In genomic region chr12:65208125-65208524, GRCh38 we compare ENCODE assay signal across 18 cellular contexts. TPM values are rescaled to one million over a fixed set of nuclear protein-coding genes. Genes with fewer than 3 reads are reported as not detected.
DNase-seq lines count a peak whose midpoint lies in the region; ATAC-seq and TF ChIP-seq lines count a peak whose summit lies in the region.
"Had no signal": no experiment of that assay in that cellular context is flagged by ENCODE, and none has a peak within 500 bp of the region (broad histone marks: within the 10 kb centered on the region; RNA-seq: fewer than 3 reads in every experiment).

No MANE protein-coding gene starts in this region.

- TF ChIP-seq CTCF in SU-DHL-6 (IDR thresholded peaks at IDR 0.05; ENCODE audit: insufficient read depth, low read length, poor library complexity, severe bottlenecking): no peak

- no peaks in the 10 kb centered on the region for H3K9me3 ChIP-seq in SU-DHL-6 (ENCODE audit: insufficient read depth, low read length)
- H3K9me3 ChIP-seq: tibial artery had no signal

- no peaks in the 10 kb centered on the region for H3K9me2 ChIP-seq in SU-DHL-6 (replicated peaks; ENCODE audit: insufficient read depth, low read length)

- no peaks in the 10 kb centered on the region; the same call in 1 of the 2 replicates for H3K36me3 ChIP-seq in SU-DHL-6 (ENCODE audit: low read length)

- peaks cover 46% of the 10 kb centered on the region for H4K20me1 ChIP-seq in SU-DHL-6 (ENCODE audit: low read depth, low read length)

- H3K4me2 ChIP-seq in SU-DHL-6 (ENCODE audit: low read depth, low read length, poor library complexity, severe bottlenecking): peak overlapping the region; percentile 49

- no peaks in the 10 kb centered on the region for H3F3A ChIP-seq in SU-DHL-6 (ENCODE audit: insufficient read depth)

- H3K36me3 Mint-ChIP-seq in activated naive CD4-positive, alpha-beta T cell treated with anti-CD3 and anti-CD28 coated beads, Interleukin-2, amount 10 ng/mL, durations not matched to agents 7 days and 5 days: peaks cover 49% of the 10 kb centered on the region
- peaks cover under 1 to 29% of the 10 kb centered on the region in 2 donors for H3K36me3 Mint-ChIP-seq in activated naive CD4-positive, alpha-beta T cell treated with anti-CD3 and anti-CD28 coated beads, Interleukin-2, amount 50 U/mL, for 72 hours
- peaks cover 12% of the 10 kb centered on the region for H3K36me3 Mint-ChIP-seq in central memory CD8-positive, alpha-beta T cell (ENCODE audit: insufficient read depth)
- peaks cover 24% of the 10 kb centered on the region for H3K36me3 Mint-ChIP-seq in stimulated activated memory B cell treated with anti-CD40 and anti-IgM and Interleukin-4, amounts not matched to agents 10 μg/mL and 1 μg/mL and 100 μg/mL, for 72 hours

- no peaks in the 10 kb centered on the region for H3K27me3 ChIP-seq in SU-DHL-6 (ENCODE audit: low read length)
- H3K27me3 ChIP-seq: tibial artery had no signal

- no peaks in the 10 kb centered on the region for H3K27me3 Mint-ChIP-seq in activated naive CD4-positive, alpha-beta T cell treated with anti-CD3 and anti-CD28 coated beads, Interleukin-2, amount 10 ng/mL, durations not matched to agents 7 days and 5 days
- H3K27me3 Mint-ChIP-seq in central memory CD8-positive, alpha-beta T cell: no peaks in the 10 kb centered on the region
- H3K27me3 Mint-ChIP-seq in stimulated activated memory B cell treated with anti-CD40 and anti-IgM and Interleukin-4, amounts not matched to agents 10 μg/mL and 1 μg/mL and 100 μg/mL, for 72 hours: no peaks in the 10 kb centered on the region

- no peak overlapping the region for H3K4me3 ChIP-seq in SU-DHL-6 (ENCODE audit: insufficient read depth, low read length, poor library complexity, severe bottlenecking)
- H3K4me3 ChIP-seq: tibial artery had no signal

- H3K4me1 Mint-ChIP-seq in activated naive CD4-positive, alpha-beta T cell treated with anti-CD3 and anti-CD28 coated beads, Interleukin-2, amount 10 ng/mL, durations not matched to agents 7 days and 5 days: peaks cover 69% of the 10 kb centered on the region
- H3K4me1 Mint-ChIP-seq in central memory CD8-positive, alpha-beta T cell: peaks cover 45% of the 10 kb centered on the region
- H3K4me1 Mint-ChIP-seq in stimulated activated memory B cell treated with anti-CD40 and anti-IgM and Interleukin-4, amounts not matched to agents 10 μg/mL and 1 μg/mL and 100 μg/mL, for 72 hours: peaks cover 60% of the 10 kb centered on the region

- H3K4me3 Mint-ChIP-seq in activated naive CD4-positive, alpha-beta T cell treated with anti-CD3 and anti-CD28 coated beads, Interleukin-2, amount 10 ng/mL, durations not matched to agents 7 days and 5 days: peak overlapping the region; percentile 16
- H3K4me3 Mint-ChIP-seq in central memory CD8-positive, alpha-beta T cell: peak overlapping the region; percentile 2
- H3K4me3 Mint-ChIP-seq in stimulated activated memory B cell treated with anti-CD40 and anti-IgM and Interleukin-4, amounts not matched to agents 10 μg/mL and 1 μg/mL and 100 μg/mL, for 72 hours: no peak overlapping the region

- peaks cover 5% of the 10 kb centered on the region for H3K9me3 Mint-ChIP-seq in activated naive CD4-positive, alpha-beta T cell treated with anti-CD3 and anti-CD28 coated beads, Interleukin-2, amount 10 ng/mL, durations not matched to agents 7 days and 5 days
- H3K9me3 Mint-ChIP-seq in activated naive CD4-positive, alpha-beta T cell treated with anti-CD3 and anti-CD28 coated beads, Interleukin-2, amount 50 U/mL, for 72 hours: peaks cover 0 to 7% of the 10 kb centered on the region in 2 donors
- no peaks in the 10 kb centered on the region for H3K9me3 Mint-ChIP-seq in central memory CD8-positive, alpha-beta T cell
- H3K9me3 Mint-ChIP-seq in stimulated activated memory B cell treated with anti-CD40 and anti-IgM and Interleukin-4, amounts not matched to agents 10 μg/mL and 1 μg/mL and 100 μg/mL, for 72 hours: no peaks in the 10 kb centered on the region

- no peak overlapping the region for H2AFZ ChIP-seq in SU-DHL-6 (ENCODE audit: low read depth, low read length, severe bottlenecking)

- ATAC-seq in activated naive CD4-positive, alpha-beta T cell treated with anti-CD3 and anti-CD28 coated beads, Interleukin-2, amount 50 U/mL, for 72 hours: no peak
- ATAC-seq in central memory CD8-positive, alpha-beta T cell (replicated peaks; ENCODE audit: extremely low read depth, poor library complexity, severe bottlenecking): no peak
- no peak for ATAC-seq in stimulated activated memory B cell treated with anti-CD40 and anti-IgM and Interleukin-4, amounts not matched to agents 10 μg/mL and 1 μg/mL and 100 μg/mL, for 72 hours
- ATAC-seq in HG02840 (IDR thresholded peaks at IDR 0.05; ENCODE audit: low FRiP score, unreplicated experiment) (no peak), HG02981 (IDR thresholded peaks at IDR 0.05; ENCODE audit: unreplicated experiment) (no peak)
- ATAC-seq: right cardiac atrium had no signal

- peaks cover 70% of the 10 kb centered on the region for H3K79me2 ChIP-seq in SU-DHL-6 (ENCODE audit: insufficient read depth, low read length)

- CTCF ChIA-PET in activated naive CD4-positive, alpha-beta T cell treated with anti-CD3 and anti-CD28 coated beads, Interleukin-2, amount 10 ng/mL, durations not matched to agents 7 days and 5 days (lab: Charles Lee): interaction anchor here (1.4 kb wide), 1 partner anchor 39 kb away, joined by 3 read pairs; the partner anchor contains the start of gene LEMD3

- no peak overlapping the region for H3K9ac ChIP-seq in SU-DHL-6 (ENCODE audit: low read length)

- H3K27ac ChIP-seq in SU-DHL-6 (ENCODE audit: low read depth, low read length): no peak overlapping the region
- H3K27ac ChIP-seq: RWPE1, tibial artery had no signal

- DNase-seq in activated naive CD4-positive, alpha-beta T cell treated with anti-CD3 and anti-CD28 coated beads, Interleukin-2, amount 10 ng/mL, durations not matched to agents 7 days and 5 days: no peak
- DNase-seq in activated naive CD4-positive, alpha-beta T cell treated with anti-CD3 and anti-CD28 coated beads, Interleukin-2, amount 50 U/mL, for 72 hours (ENCODE audit: low spot score in 2 of 2): no peak
- no peak for DNase-seq in central memory CD8-positive, alpha-beta T cell (ENCODE audit: low spot score in 2 of 2)
- DNase-seq in DMS79 treated with DMSO at 0.1 percent for 48 hours (lab: John Stamatoyannopoulos, UW): no peak
- DNase-seq: activated effector memory CD4-positive, alpha-beta T cell treated with anti-CD3 and anti-CD28 coated beads, Interleukin-2, amount 50 U/mL, for 16 hours; aorta; cerebellar nuclear complex; effector CD8-positive, alpha-beta T cell; NCI-H1105; NCI-H2081 treated with DMSO at 0.1 percent for 48 hours; NCI-H510A; right cardiac atrium; tibial artery had no signal

- H3K27ac Mint-ChIP-seq in activated naive CD4-positive, alpha-beta T cell treated with anti-CD3 and anti-CD28 coated beads, Interleukin-2, amount 10 ng/mL, durations not matched to agents 7 days and 5 days: peak overlapping the region; percentile 78
- H3K27ac Mint-ChIP-seq in activated naive CD4-positive, alpha-beta T cell treated with anti-CD3 and anti-CD28 coated beads, Interleukin-2, amount 50 U/mL, for 72 hours: peak overlapping the region in 1 of 2 donors; percentile 11
- H3K27ac Mint-ChIP-seq in central memory CD8-positive, alpha-beta T cell (ENCODE audit: low read depth): peak overlapping the region; percentile 56
- peak overlapping the region; percentile 90 for H3K27ac Mint-ChIP-seq in stimulated activated memory B cell treated with anti-CD40 and anti-IgM and Interleukin-4, amounts not matched to agents 10 μg/mL and 1 μg/mL and 100 μg/mL, for 72 hours

RNA-seq across cellular contexts. Expression of gene LEMD3, which starts 38.7 kb away (rescaled TPM):
- total RNA-seq in activated naive CD4-positive, alpha-beta T cell treated with anti-CD3 and anti-CD28 coated beads, Interleukin-2, amount 50 U/mL, for 72 hours: 10 to 100 TPM; 18.4 to 27.4 TPM
